Comparison of ENCODE assay signal across 39 cellular contexts in genomic region chr12:109221277-109221931, GRCh38.
"Had no signal": no experiment of that assay in that cellular context is flagged by ENCODE, and none has a peak within 500 bp of the region (broad histone marks: within the 10 kb centered on the region; RNA-seq: fewer than 3 reads in every experiment).

No MANE protein-coding gene starts in this region.

- H3K27ac Mint-ChIP-seq: activated B cell treated with CpG ODN at 0.5 μM for 24 hours; activated CD4-positive, alpha-beta memory T cell treated with anti-CD3 and anti-CD28 coated beads for 36 hours; activated naive CD4-positive, alpha-beta T cell treated with anti-CD3 and anti-CD28 coated beads, Interleukin-2, amount 10 ng/mL, durations not matched to agents 7 days and 5 days; activated naive CD8-positive, alpha-beta T cell; activated naive CD8-positive, alpha-beta T cell treated with anti-CD3 and anti-CD28 coated beads, Interleukin-2, amount 50 U/mL, for 24 hours; activated T-helper 1 cell treated with anti-CD3 and anti-CD28 coated beads, Interleukin-12 subunit alpha, Interleukin-12 subunit beta, Interleukin-2, Interleukin-4 antibody, amounts not matched to agents 30 ng/mL and 10 ng/mL and 1 ng/mL, durations not matched to agents 14 hours and 24 hours and 36 hours had no signal

- DNase-seq: activated B cell treated with CpG ODN at 0.5 μM for 24 hours; activated CD4-positive, alpha-beta memory T cell treated with anti-CD3 and anti-CD28 coated beads for 36 hours; activated CD4-positive, alpha-beta T cell treated with anti-CD3 and anti-CD28 coated beads for 4 hours; activated CD4-positive, alpha-beta T cell treated with anti-CD3 and anti-CD28 coated beads, Interleukin-2, amount 50 U/mL, for 1 hour; activated CD4-positive, CD25-positive, alpha-beta regulatory T cell treated with anti-CD3 and anti-CD28 coated beads, Interleukin-2, amount 50 U/mL, for 72 hours; activated CD8-positive, alpha-beta memory T cell treated with anti-CD3 and anti-CD28 coated beads, Interleukin-2, amount 50 U/mL, for 4 hours; activated effector memory CD4-positive, alpha-beta T cell treated with Interleukin-2 at 50 U/mL for 16 hours; activated naive CD4-positive, alpha-beta T cell treated with anti-CD3 and anti-CD28 coated beads, Interleukin-2, amount 10 ng/mL, durations not matched to agents 7 days and 5 days; activated naive CD8-positive, alpha-beta T cell treated with anti-CD3 and anti-CD28 coated beads, Interleukin-2, amount 50 U/mL, for 24 hours; activated T-cell treated with anti-CD3 and anti-CD28 coated beads for 4 hours; activated T-cell treated with anti-CD3 and anti-CD28 coated beads, Interleukin-2, amount 50 U/mL, for 4 hours; anterior cingulate cortex; central memory CD4-positive, alpha-beta T cell; MM.1S; MV-4-11; NCI-H1092; NCI-H1436 treated with DMSO at 0.1 percent for 48 hours; NCI-H1694 treated with DMSO at 0.1 percent for 48 hours; NCI-H2029 treated with DMSO at 0.1 percent for 48 hours; NCI-H2107; NCI-H510A; NCI-H526; NCI-H748 treated with DMSO at 0.1 percent for 48 hours; NK-92 treated with Interleukin-12 subunit alpha and Interleukin-12 subunit beta, amount 100 ng/mL, for 24 hours; PC-3; Peyer's patch; RPMI8226; SHP77 treated with DMSO at 0.1 percent for 48 hours; SW 1271; T-helper 1 cell; T-helper 2 cell; T-helper 9 cell had no signal

- H3K4me1 ChIP-seq: Peyer's patch, SJSA1 had no signal

- H3K36me3 ChIP-seq: SJSA1 had no signal

- H3K4me3 ChIP-seq: Peyer's patch, SJSA1 had no signal

- H3K4me2 ChIP-seq: KMS-11 had no signal

- H3K27me3 ChIP-seq: Peyer's patch, SJSA1 had no signal

- H3K4me1 Mint-ChIP-seq: activated B cell treated with CpG ODN at 0.5 μM for 24 hours; activated naive CD4-positive, alpha-beta T cell treated with anti-CD3 and anti-CD28 coated beads, Interleukin-2, amount 10 ng/mL, durations not matched to agents 7 days and 5 days; activated naive CD8-positive, alpha-beta T cell treated with anti-CD3 and anti-CD28 coated beads, Interleukin-2, amount 50 U/mL, for 24 hours; brain had no signal

- FAIRE-seq: bronchial epithelial cell had no signal

- ATAC-seq: activated naive CD8-positive, alpha-beta T cell treated with anti-CD3 and anti-CD28 coated beads, Interleukin-2, amount 50 U/mL, for 24 hours; activated T-cell treated with anti-CD3 and anti-CD28 coated beads, Interleukin-2, amount 50 U/mL, for 4 hours; PC-3 had no signal

- H3K27me3 Mint-ChIP-seq: activated B cell treated with CpG ODN at 0.5 μM for 24 hours; activated CD4-positive, alpha-beta memory T cell treated with anti-CD3 and anti-CD28 coated beads for 36 hours; activated naive CD4-positive, alpha-beta T cell treated with anti-CD3 and anti-CD28 coated beads, Interleukin-2, amount 10 ng/mL, durations not matched to agents 7 days and 5 days; activated naive CD8-positive, alpha-beta T cell; activated naive CD8-positive, alpha-beta T cell treated with anti-CD3 and anti-CD28 coated beads, Interleukin-2, amount 50 U/mL, for 24 hours; brain had no signal

- H3K9me3 Mint-ChIP-seq: activated B cell treated with CpG ODN at 0.5 μM for 24 hours; activated CD4-positive, alpha-beta memory T cell treated with anti-CD3 and anti-CD28 coated beads for 36 hours; activated naive CD4-positive, alpha-beta T cell treated with anti-CD3 and anti-CD28 coated beads, Interleukin-2, amount 10 ng/mL, durations not matched to agents 7 days and 5 days; activated naive CD8-positive, alpha-beta T cell treated with anti-CD3 and anti-CD28 coated beads, Interleukin-2, amount 50 U/mL, for 24 hours; activated T-cell treated with anti-CD3 and anti-CD28 coated beads, Interleukin-2, amount 50 U/mL, for 4 hours; activated T-helper 1 cell treated with anti-CD3 and anti-CD28 coated beads, Interleukin-12 subunit alpha, Interleukin-12 subunit beta, Interleukin-2, Interleukin-4 antibody, amounts not matched to agents 30 ng/mL and 10 ng/mL and 1 ng/mL, durations not matched to agents 14 hours and 24 hours and 36 hours; brain had no signal

- H3K27ac ChIP-seq: KMS-11, Peyer's patch, SJSA1, VCaP had no signal

- H3K4me3 Mint-ChIP-seq: activated B cell treated with CpG ODN at 0.5 μM for 24 hours; activated CD4-positive, alpha-beta memory T cell treated with anti-CD3 and anti-CD28 coated beads for 36 hours; activated naive CD4-positive, alpha-beta T cell treated with anti-CD3 and anti-CD28 coated beads, Interleukin-2, amount 10 ng/mL, durations not matched to agents 7 days and 5 days; activated naive CD8-positive, alpha-beta T cell; activated naive CD8-positive, alpha-beta T cell treated with anti-CD3 and anti-CD28 coated beads, Interleukin-2, amount 50 U/mL, for 24 hours; activated T-cell treated with anti-CD3 and anti-CD28 coated beads, Interleukin-2, amount 50 U/mL, for 4 hours; activated T-helper 1 cell treated with anti-CD3 and anti-CD28 coated beads, Interleukin-12 subunit alpha, Interleukin-12 subunit beta, Interleukin-2, Interleukin-4 antibody, amounts not matched to agents 30 ng/mL and 10 ng/mL and 1 ng/mL, durations not matched to agents 14 hours and 24 hours and 36 hours; brain had no signal

- H3K9ac ChIP-seq: KMS-11 had no signal

- H3K36me3 Mint-ChIP-seq: activated naive CD4-positive, alpha-beta T cell treated with anti-CD3 and anti-CD28 coated beads, Interleukin-2, amount 10 ng/mL, durations not matched to agents 7 days and 5 days had no signal

- H3K9me3 ChIP-seq: Peyer's patch, SJSA1 had no signal
